13 cellular contexts compared by ENCODE assay signal in genomic region chr20:1001981-1002681, GRCh38. TPM values are rescaled to one million over a fixed set of nuclear protein-coding genes. Genes with fewer than 3 reads are reported as not detected.
DNase-seq lines count a peak whose midpoint lies in the region; ATAC-seq and TF ChIP-seq lines count a peak whose summit lies in the region.
"Had no signal": no experiment of that assay in that cellular context is flagged by ENCODE, and none has a peak within 500 bp of the region (broad histone marks: within the 10 kb centered on the region; RNA-seq: fewer than 3 reads in every experiment).

Gene RSPO4, minus strand, starts transcription at chr20:1002311. Its CDS starts 147 bp downstream, at chr20:1002164.

- H3K9me3 Mint-ChIP-seq in activated CD8-positive, alpha-beta T cell treated with anti-CD3 and anti-CD28 coated beads for 36 hours = no peaks in the 10 kb centered on the region
- H3K9me3 Mint-ChIP-seq: activated B cell treated with CpG ODN at 0.5 μM for 24 hours had no signal

- no peak for TF ChIP-seq CTCF in activated CD8-positive, alpha-beta T cell treated with anti-CD3 and anti-CD28 coated beads for 36 hours (IDR thresholded peaks at IDR 0.05)

- H3K4me1 Mint-ChIP-seq in activated CD8-positive, alpha-beta T cell treated with anti-CD3 and anti-CD28 coated beads for 36 hours (ENCODE audit: low read depth) = peaks cover 7% of the 10 kb centered on the region

- POLR2A ChIA-PET in activated CD8-positive, alpha-beta T cell treated with anti-CD3 and anti-CD28 coated beads for 36 hours (lab: Charles Lee) = no interaction called here

- peak; percentile 9 for DNase-seq in activated CD8-positive, alpha-beta memory T cell treated with anti-CD3 and anti-CD28 coated beads, Interleukin-2, amount 50 U/mL, for 4 hours
- no peak for DNase-seq in activated CD8-positive, alpha-beta memory T cell treated with anti-CD3 and anti-CD28 coated beads for 24 hours
- peak; percentile 21 for DNase-seq in activated CD8-positive, alpha-beta T cell treated with anti-CD3 and anti-CD28 coated beads for 36 hours
- DNase-seq in iPS-NIHi11 (ENCODE audit: low spot score) = peak; percentile 81
- DNase-seq in stimulated activated naive CD8-positive, alpha-beta T cell treated with anti-CD3 and anti-CD28 coated beads, Interleukin-15, Interleukin-2, amounts not matched to agents 100 U/mL and 50 U/mL, for 24 hours = peak; percentile 5
- no peak for DNase-seq in activated effector memory CD4-positive, alpha-beta T cell treated with anti-CD3 and anti-CD28 coated beads, Interleukin-2, amount 50 U/mL, for 16 hours
- DNase-seq: activated B cell treated with CpG ODN at 0.5 μM for 24 hours; CD4-positive, CD25-positive, alpha-beta regulatory T cell; gastrocnemius medialis; occipital lobe had no signal

- ATAC-seq in activated CD8-positive, alpha-beta T cell treated with anti-CD3 and anti-CD28 coated beads for 36 hours = peak; percentile 64
- ATAC-seq in stimulated activated naive CD8-positive, alpha-beta T cell treated with anti-CD3 and anti-CD28 coated beads, Interleukin-15, Interleukin-2, amounts not matched to agents 100 U/mL and 50 U/mL, for 24 hours = peak; percentile 33
- ATAC-seq in HG03354 (IDR thresholded peaks at IDR 0.05; ENCODE audit: poor library complexity, severe bottlenecking, unreplicated experiment) = no peak
- no peak for ATAC-seq in HG02759 (IDR thresholded peaks at IDR 0.05; ENCODE audit: unreplicated experiment)
- ATAC-seq: gastrocnemius medialis had no signal

- no peak within 1 kb of the TSS for H3K27ac Mint-ChIP-seq in activated CD8-positive, alpha-beta T cell treated with anti-CD3 and anti-CD28 coated beads for 36 hours
- H3K27ac Mint-ChIP-seq: activated B cell treated with CpG ODN at 0.5 μM for 24 hours; CD4-positive, CD25-positive, alpha-beta regulatory T cell had no signal

- peak within 1 kb of the TSS; percentile 59 for H3K4me3 Mint-ChIP-seq in activated CD8-positive, alpha-beta T cell treated with anti-CD3 and anti-CD28 coated beads for 36 hours
- H3K4me3 Mint-ChIP-seq: activated B cell treated with CpG ODN at 0.5 μM for 24 hours had no signal

- intact Hi-C loops in activated CD8-positive, alpha-beta T cell treated with anti-CD3 and anti-CD28 coated beads for 36 hours (cut with micrococcal nuclease) = no loop called here

- CTCF ChIA-PET in activated CD8-positive, alpha-beta T cell treated with anti-CD3 and anti-CD28 coated beads for 36 hours (lab: Charles Lee) = no interaction called here

- no peaks in the 10 kb centered on the region for H3K36me3 Mint-ChIP-seq in activated CD8-positive, alpha-beta T cell treated with anti-CD3 and anti-CD28 coated beads for 36 hours (ENCODE audit: low read depth)
- H3K36me3 Mint-ChIP-seq: CD4-positive, CD25-positive, alpha-beta regulatory T cell had no signal

- peaks cover 37% of the 10 kb centered on the region for H3K27me3 Mint-ChIP-seq in activated CD8-positive, alpha-beta T cell treated with anti-CD3 and anti-CD28 coated beads for 36 hours

RNA-seq across cellular contexts. Expression of gene RSPO4, which starts in this region (rescaled TPM):
- total RNA-seq in activated CD8-positive, alpha-beta T cell treated with anti-CD3 and anti-CD28 coated beads for 36 hours = not detected
- total RNA-seq: bronchial epithelial cell, gastrocnemius medialis, occipital lobe had no signal

Comparison
In these comparisons a context has a peak if more than half of its experiments do, and no peak if none do; other contexts are left out.
1. DNase-seq: peak in activated CD8-positive, alpha-beta memory T cell treated with anti-CD3 and anti-CD28 coated beads, Interleukin-2, amount 50 U/mL, for 4 hours (single experiment), iPS-NIHi11 (single experiment) and stimulated activated naive CD8-positive, alpha-beta T cell treated with anti-CD3 and anti-CD28 coated beads, Interleukin-15, Interleukin-2, amounts not matched to agents 100 U/mL and 50 U/mL, for 24 hours (single experiment); none in activated CD8-positive, alpha-beta memory T cell treated with anti-CD3 and anti-CD28 coated beads for 24 hours (single experiment) and activated effector memory CD4-positive, alpha-beta T cell treated with anti-CD3 and anti-CD28 coated beads, Interleukin-2, amount 50 U/mL, for 16 hours (single experiment).
2. Peak in DNase-seq and ATAC-seq in activated CD8-positive, alpha-beta T cell treated with anti-CD3 and anti-CD28 coated beads for 36 hours; RNA of the gene not detected or under 1 TPM.